10 cellular contexts compared by ENCODE assay signal in the genomic region with DNA sequence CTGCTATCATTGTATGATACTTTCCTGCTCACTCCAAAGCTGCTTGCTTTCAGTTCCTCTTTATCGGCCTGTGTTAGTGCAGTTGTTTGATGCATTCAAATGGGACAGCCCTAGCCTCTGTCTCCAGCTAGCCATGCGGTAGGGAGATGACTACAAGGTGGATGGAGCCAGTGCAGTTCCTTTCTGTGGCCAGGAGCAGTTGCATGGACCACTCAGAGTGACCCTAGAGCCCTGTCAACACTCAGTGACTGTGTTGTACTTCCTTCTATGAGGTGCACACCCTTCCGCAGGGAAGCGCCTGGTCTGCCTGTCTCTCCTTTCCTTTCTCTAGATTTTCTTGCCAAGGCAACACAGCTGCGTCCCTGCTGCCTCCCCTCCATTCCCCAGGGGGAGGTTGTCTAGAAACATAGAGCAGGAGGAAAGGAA. TPM values are rescaled to one million over a fixed set of nuclear protein-coding genes. Genes with fewer than 3 reads are reported as not detected.
DNase-seq lines count a peak whose midpoint lies in the region; ATAC-seq and TF ChIP-seq lines count a peak whose summit lies in the region.
"Had no signal": no experiment of that assay in that cellular context is flagged by ENCODE, and none has a peak within 500 bp of the region (broad histone marks: within the 10 kb centered on the region; RNA-seq: fewer than 3 reads in every experiment).

No MANE protein-coding gene starts in this region.

- peaks cover 2% of the 10 kb centered on the region for H3K4me1 Mint-ChIP-seq in progenitor cell of endocrine pancreas (ENCODE audit: low read depth)

- DNase-seq in psoas muscle (peak in 1 of 2 donors; percentile 48), left lobe of liver (ENCODE audit: low spot score) (no peak), mesenteric fat pad (ENCODE audit: low spot score) (no peak), progenitor cell of endocrine pancreas (ENCODE audit: low spot score, unreplicated experiment) (no peak)
- no peak for DNase-seq in activated CD8-positive, alpha-beta memory T cell treated with anti-CD3 and anti-CD28 coated beads, Interleukin-2, amount 50 U/mL, for 48 hours
- DNase-seq: NCI-H2081 treated with DMSO at 0.1 percent for 48 hours had no signal

- intact Hi-C loops in psoas muscle (cut with DNase I) = no loop called here

- peak; percentile 100 for ATAC-seq in GM19043 (IDR thresholded peaks at IDR 0.05; ENCODE audit: low read depth, unreplicated experiment)
- ATAC-seq in HG02571 (IDR thresholded peaks at IDR 0.05; ENCODE audit: unreplicated experiment) = peak; percentile 97
- peak; percentile 99 for ATAC-seq in HG03565 (IDR thresholded peaks at IDR 0.05; ENCODE audit: unreplicated experiment)
- ATAC-seq in psoas muscle = peak; percentile 73 to 88 (median 80)
- ATAC-seq in left lobe of liver = no peak

- 3 to 18% (median 4%) methylated on average over 5 of the region's 5 CpGs for WGBS in psoas muscle, 3 donors

- H3K27ac Mint-ChIP-seq in progenitor cell of endocrine pancreas = no peak overlapping the region

- no peaks in the 10 kb centered on the region for H3K27me3 Mint-ChIP-seq in progenitor cell of endocrine pancreas

- TF ChIP-seq CTCF in psoas muscle (IDR thresholded peaks at IDR 0.05) = no peak
- TF ChIP-seq CTCF in progenitor cell of endocrine pancreas (IDR thresholded peaks at IDR 0.05; ENCODE audit: unreplicated experiment) = no peak

- peaks cover 11% of the 10 kb centered on the region for H3K9me3 Mint-ChIP-seq in progenitor cell of endocrine pancreas (ENCODE audit: low read depth)

- no peaks in the 10 kb centered on the region for H3K36me3 Mint-ChIP-seq in progenitor cell of endocrine pancreas (ENCODE audit: insufficient read depth)

- peak overlapping the region; percentile 54 for H3K27ac ChIP-seq in psoas muscle
- H3K27ac ChIP-seq: thoracic aorta had no signal

- H3K4me1 ChIP-seq in psoas muscle = peaks cover 40% of the 10 kb centered on the region

- no peak overlapping the region for H3K4me3 Mint-ChIP-seq in progenitor cell of endocrine pancreas (ENCODE audit: low read depth)

- no peaks in the 10 kb centered on the region for H3K27me3 ChIP-seq in psoas muscle (ENCODE audit: insufficient read depth in 3 of 3, low read length in 2 of 3)

- H3K4me3 ChIP-seq in psoas muscle = peak overlapping the region; percentile 37
- H3K4me3 ChIP-seq: thoracic aorta had no signal

- H3K9me3 ChIP-seq in psoas muscle = no peaks in the 10 kb centered on the region
- H3K9me3 ChIP-seq: thoracic aorta had no signal

- no peaks in the 10 kb centered on the region for H3K36me3 ChIP-seq in psoas muscle (ENCODE audit: insufficient read depth in 1 of 2, low read depth in 1 of 2)
- H3K36me3 ChIP-seq: thoracic aorta had no signal

RNA-seq across cellular contexts. Expression of gene KCNS3, which starts 33.8 kb away (rescaled TPM):
- total RNA-seq in psoas muscle (10 to 100 TPM in 2 of 4 donors, 1 to 10 TPM in 2; 5.8 to 14.6 (median 10.1) TPM), left lobe of liver (4.7 TPM), mesenteric fat pad (1.1 TPM), progenitor cell of endocrine pancreas (7.4 and 8.2 TPM in 2 replicates)
- polyA plus RNA-seq in psoas muscle = 10 to 100 TPM in 2 of 3 donors, 1 to 10 TPM in 1; 3.6 to 29.2 (median 12.1) TPM
